Comparison of ENCODE assay signal across 24 cellular contexts in genomic region chr11:9624448-9624847, GRCh38.
"Had no signal": no experiment of that assay in that cellular context is flagged by ENCODE, and none has a peak within 500 bp of the region (broad histone marks: within the 10 kb centered on the region; RNA-seq: fewer than 3 reads in every experiment).

No MANE protein-coding gene starts in this region.

- ATAC-seq: activated CD8-positive, alpha-beta memory T cell treated with anti-CD3 and anti-CD28 coated beads, Interleukin-2, amount 10 ng/mL, durations not matched to agents 7 days and 5 days; PC-3; SK-N-SH treated with all-trans-retinoic acid at 6 μM for 48 hours; T-helper 17 cell; WTC11 had no signal

- H3K36me3 Mint-ChIP-seq: activated CD8-positive, alpha-beta memory T cell treated with anti-CD3 and anti-CD28 coated beads, Interleukin-2, amount 10 ng/mL, durations not matched to agents 7 days and 5 days; activated naive CD8-positive, alpha-beta T cell treated with anti-CD3 and anti-CD28 coated beads, Interleukin-2, amount 10 ng/mL, durations not matched to agents 7 days and 5 days had no signal

- H3K4me1 ChIP-seq: SJSA1 had no signal

- FAIRE-seq: RCC 7860 had no signal

- H3K27me3 ChIP-seq: adrenal gland, SJSA1 had no signal

- H3K4me3 ChIP-seq: adrenal gland, SJSA1 had no signal

- DNase-seq: activated CD4-positive, alpha-beta T cell treated with anti-CD3 and anti-CD28 coated beads for 1 hour; activated CD4-positive, alpha-beta T cell treated with anti-CD3 and anti-CD28 coated beads, Interleukin-2, amount 10 ng/mL, durations not matched to agents 24 days and 14 days; activated CD4-positive, alpha-beta T cell treated with anti-CD3 and anti-CD28 coated beads, Interleukin-2, amount 50 U/mL, for 48 hours; activated CD8-positive, alpha-beta memory T cell treated with anti-CD3 and anti-CD28 coated beads, Interleukin-2, amount 10 ng/mL, durations not matched to agents 7 days and 5 days; activated naive CD4-positive, alpha-beta T cell treated with anti-CD3 and anti-CD28 coated beads, Interleukin-2, amount 50 U/mL, for 16 hours; activated naive CD8-positive, alpha-beta T cell treated with anti-CD3 and anti-CD28 coated beads, Interleukin-2, amount 10 ng/mL, durations not matched to agents 7 days and 5 days; activated T-cell treated with anti-CD3 and anti-CD28 coated beads, Interleukin-2, amount 50 U/mL, for 48 hours; adrenal gland; cerebellar nuclear complex; NCI-H1105 treated with DMSO at 0.1 percent for 48 hours; NCI-H1436 treated with DMSO at 0.1 percent for 48 hours; NCI-H187; NCI-H2081; NCI-H510A treated with DMSO at 0.1 percent for 48 hours; NCI-H69; PC-3; SHP77; T-helper 17 cell; T-helper 9 cell had no signal

- H3K27ac Mint-ChIP-seq: activated CD4-positive, alpha-beta T cell treated with anti-CD3 and anti-CD28 coated beads, Interleukin-2, amount 10 ng/mL, durations not matched to agents 24 days and 14 days; activated CD8-positive, alpha-beta memory T cell treated with anti-CD3 and anti-CD28 coated beads, Interleukin-2, amount 10 ng/mL, durations not matched to agents 7 days and 5 days; activated naive CD8-positive, alpha-beta T cell treated with anti-CD3 and anti-CD28 coated beads, Interleukin-2, amount 10 ng/mL, durations not matched to agents 7 days and 5 days; activated T-helper 2 cell treated with anti-CD3 and anti-CD28 coated beads, Interferon-gamma antibody, Interleukin-2, Interleukin-4, amounts not matched to agents 10 μg/mL and 5 μg/mL and 100 μg/mL, durations not matched to agents 14 hours and 24 hours and 36 hours; T-helper 17 cell; WTC11 had no signal

- H3K36me3 ChIP-seq: adrenal gland, SJSA1 had no signal

- H3K9me3 Mint-ChIP-seq: activated CD4-positive, alpha-beta T cell treated with anti-CD3 and anti-CD28 coated beads, Interleukin-2, amount 10 ng/mL, durations not matched to agents 24 days and 14 days; activated naive CD8-positive, alpha-beta T cell treated with anti-CD3 and anti-CD28 coated beads, Interleukin-2, amount 10 ng/mL, durations not matched to agents 7 days and 5 days; activated T-helper 2 cell treated with anti-CD3 and anti-CD28 coated beads, Interferon-gamma antibody, Interleukin-2, Interleukin-4, amounts not matched to agents 10 μg/mL and 5 μg/mL and 100 μg/mL, durations not matched to agents 14 hours and 24 hours and 36 hours had no signal

- H3K9me3 ChIP-seq: adrenal gland, SJSA1 had no signal

- H3K27ac ChIP-seq: adrenal gland, SJSA1 had no signal

- H3K4me3 Mint-ChIP-seq: activated CD4-positive, alpha-beta T cell treated with anti-CD3 and anti-CD28 coated beads, Interleukin-2, amount 10 ng/mL, durations not matched to agents 24 days and 14 days; activated CD8-positive, alpha-beta memory T cell treated with anti-CD3 and anti-CD28 coated beads, Interleukin-2, amount 10 ng/mL, durations not matched to agents 7 days and 5 days; activated naive CD8-positive, alpha-beta T cell treated with anti-CD3 and anti-CD28 coated beads, Interleukin-2, amount 10 ng/mL, durations not matched to agents 7 days and 5 days; T-helper 17 cell; WTC11 had no signal

- H3K4me1 Mint-ChIP-seq: activated CD8-positive, alpha-beta memory T cell treated with anti-CD3 and anti-CD28 coated beads, Interleukin-2, amount 10 ng/mL, durations not matched to agents 7 days and 5 days; activated naive CD8-positive, alpha-beta T cell treated with anti-CD3 and anti-CD28 coated beads, Interleukin-2, amount 10 ng/mL, durations not matched to agents 7 days and 5 days had no signal
